ENCODE assay signal across 16 cellular contexts in genomic region chr4:1041936-1042330, GRCh38. TPM values are rescaled to one million over a fixed set of nuclear protein-coding genes. Genes with fewer than 3 reads are reported as not detected.
DNase-seq lines count a peak whose midpoint lies in the region; ATAC-seq, FAIRE-seq and TF ChIP-seq lines count a peak whose summit lies in the region.
"Had no signal": no experiment of that assay in that cellular context is flagged by ENCODE, and none has a peak within 500 bp of the region (broad histone marks: within the 10 kb centered on the region; RNA-seq: fewer than 3 reads in every experiment).

No MANE protein-coding gene starts in this region.

- no peaks in the 10 kb centered on the region for H3K9me3 Mint-ChIP-seq in nephron progenitor cell
- H3K9me3 Mint-ChIP-seq: activated CD4-positive, alpha-beta T cell treated with anti-CD3 and anti-CD28 coated beads, Interleukin-2, amount 10 ng/mL, durations not matched to agents 7 days and 5 days; activated T-cell treated with anti-CD3 and anti-CD28 coated beads, Interleukin-2, amount 50 U/mL, for 24 hours had no signal

- no peaks in the 10 kb centered on the region for H3K36me3 ChIP-seq in HUES48 (ENCODE audit: control insufficient read depth, insufficient read depth, low read length)
- H3K36me3 ChIP-seq in endothelial cell of umbilical vein (ENCODE audit: control insufficient read depth in 2 of 2, extremely low read depth in 1 of 2, insufficient read depth in 2 of 2, low read length in 2 of 2): no peaks in the 10 kb centered on the region
- H3K36me3 ChIP-seq: colonic mucosa, SJSA1 had no signal

- DNase-seq in A549 (ENCODE audit: low read depth in 1 of 2, low spot score in 1 of 2): no peak
- no peak for DNase-seq in endothelial cell of umbilical vein (ENCODE audit: low read depth, low spot score)
- DNase-seq in nephron progenitor cell: peak; percentile 9
- no peak for DNase-seq in RCC 7860 (ENCODE audit: low spot score)
- no peak for DNase-seq in OCI-M1 (lab: John Stamatoyannopoulos, UW)
- DNase-seq in stimulated activated CD4-positive, alpha-beta T cell treated with anti-CD3 and anti-CD28 coated beads, Interleukin-2, amount 100 ng/mL, for 48 hours: no peak
- no peak for DNase-seq in GM13976 (ENCODE audit: low spot score)
- DNase-seq: activated CD4-positive, alpha-beta T cell treated with anti-CD3 and anti-CD28 coated beads, Interleukin-2, amount 10 ng/mL, durations not matched to agents 7 days and 5 days; activated T-cell treated with anti-CD3 and anti-CD28 coated beads, Interleukin-2, amount 50 U/mL, for 24 hours; colonic mucosa; DMS 273 treated with DMSO at 0.1 percent for 48 hours; NCI-H82; stimulated activated CD4-positive, alpha-beta T cell treated with anti-CD3 and anti-CD28 coated beads, Interleukin-1b, Interleukin-23, amount 100 ng/mL, for 48 hours; testis had no signal

- H3K4me1 ChIP-seq in A549: peaks cover 60% of the 10 kb centered on the region
- peaks cover 5% of the 10 kb centered on the region; the same call in 1 of the 2 replicates for H3K4me1 ChIP-seq in HUES48 (ENCODE audit: control insufficient read depth, insufficient read depth, low read length)
- H3K4me1 ChIP-seq in endothelial cell of umbilical vein (ENCODE audit: control insufficient read depth, extremely low read depth, insufficient read depth, low read length): peaks cover 20% of the 10 kb centered on the region

- peak overlapping the region; percentile 66 for H3K4me3 Mint-ChIP-seq in nephron progenitor cell
- H3K4me3 Mint-ChIP-seq: activated CD4-positive, alpha-beta T cell treated with anti-CD3 and anti-CD28 coated beads, Interleukin-2, amount 10 ng/mL, durations not matched to agents 7 days and 5 days; activated T-cell treated with anti-CD3 and anti-CD28 coated beads, Interleukin-2, amount 50 U/mL, for 24 hours had no signal

- FAIRE-seq in A549 (lab: Jason Lieb, UNC): no peak
- FAIRE-seq in endothelial cell of umbilical vein (lab: Jason Lieb, UNC): no peak
- no peak for FAIRE-seq in RCC 7860 (lab: Jason Lieb, UNC)

- CTCF ChIA-PET in A549 (lab: Yijun Ruan, JAX) (interaction anchor here (1.0 kb wide), 1 partner anchor 20 kb away, joined by 3 read pairs; no protein-coding TSS in a partner anchor), endothelial cell of umbilical vein (lab: Charles Lee) (no interaction called here)

- H2AFZ ChIP-seq in endothelial cell of umbilical vein (ENCODE audit: low read depth, low read length): peak overlapping the region; percentile 81

- in situ Hi-C loops in GM13976 (cut with MboI; ENCODE audit: low sequenced_read_pairs, unreplicated experiment): no loop called here

- H3K9me3 ChIP-seq in A549 (no peaks in the 10 kb centered on the region), HUES48 (ENCODE audit: control insufficient read depth, insufficient read depth, low read length) (no peaks in the 10 kb centered on the region), endothelial cell of umbilical vein (replicated peaks; ENCODE audit: control insufficient read depth, insufficient read depth, low read length) (no peaks in the 10 kb centered on the region)
- H3K9me3 ChIP-seq: colonic mucosa, SJSA1, testis had no signal

- H4K20me1 ChIP-seq in endothelial cell of umbilical vein (replicated peaks; ENCODE audit: control insufficient read depth, extremely low read depth, insufficient read depth, low read length): no peaks in the 10 kb centered on the region

- TF ChIP-seq CTCF in A549 (IDR thresholded peaks at IDR 0.05): no peak
- TF ChIP-seq CTCF in endothelial cell of umbilical vein (IDR thresholded peaks at IDR 0.05; ENCODE audit: extremely low read depth in 1 of 2, insufficient read depth in 1 of 2, low read depth in 1 of 2, low read length in 2 of 2): no peak
- TF ChIP-seq CTCF in nephron progenitor cell (IDR thresholded peaks at IDR 0.05): no peak
- TF ChIP-seq CTCF in GM13976 (IDR thresholded peaks at IDR 0.05; ENCODE audit: borderline replicate concordance, control extremely low read depth, extremely low read depth, insufficient read depth, missing control alignments): no peak

- H3K36me3 Mint-ChIP-seq in nephron progenitor cell (ENCODE audit: low read depth): no peaks in the 10 kb centered on the region

- H3K4me2 ChIP-seq in A549: peak overlapping the region; percentile 68
- peak overlapping the region; percentile 9 for H3K4me2 ChIP-seq in endothelial cell of umbilical vein (ENCODE audit: insufficient read depth, low read length)

- H3K27me3 Mint-ChIP-seq in nephron progenitor cell (ENCODE audit: low read depth, poor library complexity): peaks cover 27% of the 10 kb centered on the region

- H3K4me1 Mint-ChIP-seq in nephron progenitor cell: peaks cover 69% of the 10 kb centered on the region
- H3K4me1 Mint-ChIP-seq: activated CD4-positive, alpha-beta T cell treated with anti-CD3 and anti-CD28 coated beads, Interleukin-2, amount 10 ng/mL, durations not matched to agents 7 days and 5 days had no signal

- TF ChIP-seq EP300 in A549 (IDR thresholded peaks at IDR 0.05): no peak

- H3K27ac Mint-ChIP-seq in nephron progenitor cell: peak overlapping the region; percentile 96
- H3K27ac Mint-ChIP-seq: activated CD4-positive, alpha-beta T cell treated with anti-CD3 and anti-CD28 coated beads, Interleukin-2, amount 10 ng/mL, durations not matched to agents 7 days and 5 days; activated T-cell treated with anti-CD3 and anti-CD28 coated beads, Interleukin-2, amount 50 U/mL, for 24 hours had no signal

- H3K79me2 ChIP-seq in endothelial cell of umbilical vein (ENCODE audit: control insufficient read depth, insufficient read depth, low read length): no peaks in the 10 kb centered on the region

- no peaks in the 10 kb centered on the region for H3K9me1 ChIP-seq in endothelial cell of umbilical vein (replicated peaks; ENCODE audit: control insufficient read depth, extremely low read depth, insufficient read depth, low read length)

- H3K27ac ChIP-seq in A549: peak overlapping the region; percentile 82 to 99; a peak in 5 of 6 replicates
- peak overlapping the region; percentile 40 for H3K27ac ChIP-seq in HUES48 (ENCODE audit: low read depth, low read length)
- no peak overlapping the region for H3K27ac ChIP-seq in endothelial cell of umbilical vein (ENCODE audit: insufficient read depth, low read depth, low read length)
- H3K27ac ChIP-seq: colonic mucosa, SJSA1, testis had no signal

- POLR2A ChIA-PET in A549 (lab: Yijun Ruan, JAX): no interaction called here
- POLR2A ChIA-PET in endothelial cell of umbilical vein (lab: Charles Lee): no interaction called here

- dilution Hi-C loops in endothelial cell of umbilical vein (cut with MboI; ENCODE audit: extremely low pct_ligation_motif_present, low sequenced_read_pairs): no loop called here

- TF ChIP-seq POLR2A in A549 (IDR thresholded peaks at IDR 0.05; ENCODE audit: low read length) (no peak), endothelial cell of umbilical vein (IDR thresholded peaks at IDR 0.05; ENCODE audit: low read depth, low read length) (no peak)

- H3K27me3 ChIP-seq in HUES48 (ENCODE audit: control insufficient read depth, insufficient read depth, low read length) (peaks cover 23% of the 10 kb centered on the region; the same call in 1 of the 2 replicates), endothelial cell of umbilical vein (ENCODE audit: control insufficient read depth in 2 of 2, insufficient read depth in 2 of 2, low read length in 2 of 2) (no peaks in the 10 kb centered on the region)
- H3K27me3 ChIP-seq: SJSA1, testis had no signal

- 34% methylated on average over 8 of the region's 8 CpGs for WGBS in A549 (ENCODE audit: missing lambda C conversion rate)

- TF ChIP-seq RAD21 in A549 (conservative IDR thresholded peaks at IDR 0.05 in 1 of 2, IDR thresholded peaks at IDR 0.05 in 1 of 2): no peak

- intact Hi-C loops in endothelial cell of umbilical vein (cut with micrococcal nuclease): loop anchor here (2.0 kb wide), 1 partner anchor 109 kb away; the partner anchor contains the start of genes GAK and TMEM175

- H3K9ac ChIP-seq in HUES48 (ENCODE audit: low read depth, low read length) (no peak overlapping the region), endothelial cell of umbilical vein (replicated peaks; ENCODE audit: extremely low read depth, insufficient read depth, low read length) (no peak overlapping the region)

- BruUV-seq in endothelial cell of umbilical vein (replicated peaks; lab: Mats Ljungman, UMichigan): no TSS peak

- H3K4me3 ChIP-seq in A549: no peak overlapping the region
- no peak overlapping the region for H3K4me3 ChIP-seq in HUES48 (ENCODE audit: low read depth, low read length)
- H3K4me3 ChIP-seq in endothelial cell of umbilical vein (replicated peaks in 1 of 3; ENCODE audit: insufficient read depth in 1 of 3, low read depth in 1 of 3, low read length in 3 of 3): no peak overlapping the region
- H3K4me3 ChIP-seq: colonic mucosa, SJSA1, testis had no signal

- ATAC-seq in A549: no peak

RNA-seq across cellular contexts. Expression of gene FGFRL1, which starts 30.5 kb away (rescaled TPM):
- polyA plus RNA-seq in A549 (2011; rRNA removed) (4.7 and 8.3 TPM in 2 replicates), A549 (2017; fragmentation: RNase III; extraction: RNeasy Plus Mini Kit Qiagen cat#74134 plus additional on column Dnase treatment) (11.2 to 11.4 TPM (median 11.2 TPM) in 3 replicates), endothelial cell of umbilical vein (74.6 and 88.8 TPM in 2 replicates)
- 26.5 and 32.6 TPM in 2 replicates for polyA plus RNA-seq in A549 (2012; cell fraction: cytosol; rRNA removed)
- polyA plus RNA-seq in A549 (2012; cell fraction: nucleus; rRNA removed): 32.5 and 64.4 TPM in 2 replicates
- polyA minus RNA-seq in A549 (2011; rRNA and poly(A)+ RNA removed): 40.2 and 49.5 TPM in 2 replicates
- total RNA-seq in endothelial cell of umbilical vein: 33.3 and 34.8 TPM in 2 replicates
- 73.5 and 75.3 TPM in 2 replicates for polyA plus RNA-seq in endothelial cell of umbilical vein (2011; cell fraction: cytosol; rRNA removed)
- polyA plus RNA-seq in endothelial cell of umbilical vein (2011; cell fraction: nucleus; rRNA removed): 26.9 and 32.1 TPM in 2 replicates
- polyA plus RNA-seq in endothelial cell of umbilical vein (2012): 35.4 and 45.4 TPM in 2 replicates
- 115 and 131 TPM in 2 replicates for polyA minus RNA-seq in endothelial cell of umbilical vein
- polyA minus RNA-seq in endothelial cell of umbilical vein (2011; cell fraction: cytosol; rRNA and poly(A)+ RNA removed): 17.3 TPM
- polyA minus RNA-seq in endothelial cell of umbilical vein (2011; cell fraction: nucleus; rRNA and poly(A)+ RNA removed): 19.3 and 20.6 TPM in 2 replicates

RNA-seq across cellular contexts. Expression of gene SLC26A1, which starts 48.7 kb away (rescaled TPM):
- polyA plus RNA-seq in A549 (2011; rRNA removed): 0.09 and 0.23 TPM in 2 replicates
- 0.30 and 0.45 TPM in 2 replicates for polyA plus RNA-seq in A549 (2012; cell fraction: cytosol; rRNA removed)
- polyA plus RNA-seq in A549 (2012; cell fraction: nucleus; rRNA removed): 1.3 and 1.7 TPM in 2 replicates
- polyA plus RNA-seq in A549 (2017; fragmentation: RNase III; extraction: RNeasy Plus Mini Kit Qiagen cat#74134 plus additional on column Dnase treatment): 0.30 to 0.61 TPM (median 0.50 TPM) in 3 replicates
- 0.62 and 0.83 TPM in 2 replicates for polyA minus RNA-seq in A549 (2011; rRNA and poly(A)+ RNA removed)
- total RNA-seq in endothelial cell of umbilical vein: 0.32 TPM in 1 of 2 replicates, not detected in the other
- 0.06 and 0.10 TPM in 2 replicates for polyA plus RNA-seq in endothelial cell of umbilical vein
- 0.07 TPM in 1 of 2 replicates, not detected in the other for polyA plus RNA-seq in endothelial cell of umbilical vein (2011; cell fraction: cytosol; rRNA removed)
- polyA plus RNA-seq in endothelial cell of umbilical vein (2011; cell fraction: nucleus; rRNA removed): 0.14 TPM in 1 of 2 replicates, not detected in the other
- 1.00 and 1.9 TPM in 2 replicates for polyA plus RNA-seq in endothelial cell of umbilical vein (2012)
- polyA minus RNA-seq in endothelial cell of umbilical vein: not detected in 2 replicates
- 0.41 TPM for polyA minus RNA-seq in endothelial cell of umbilical vein (2011; cell fraction: cytosol; rRNA and poly(A)+ RNA removed)
- polyA minus RNA-seq in endothelial cell of umbilical vein (2011; cell fraction: nucleus; rRNA and poly(A)+ RNA removed): not detected in 2 replicates
- total RNA-seq: SJSA1 had no signal

RNA-seq across cellular contexts. Expression of gene IDUA, which starts 55.1 kb away (rescaled TPM):
- 3.1 and 4.2 TPM in 2 replicates for polyA plus RNA-seq in A549 (2011; rRNA removed)
- 3.0 and 4.1 TPM in 2 replicates for polyA plus RNA-seq in A549 (2012; cell fraction: cytosol; rRNA removed)
- 65.6 and 96.4 TPM in 2 replicates for polyA plus RNA-seq in A549 (2012; cell fraction: nucleus; rRNA removed)
- 13.9 to 19.4 TPM (median 19.2 TPM) in 3 replicates for polyA plus RNA-seq in A549 (2017; fragmentation: RNase III; extraction: RNeasy Plus Mini Kit Qiagen cat#74134 plus additional on column Dnase treatment)
- 3.0 and 4.0 TPM in 2 replicates for polyA minus RNA-seq in A549 (2011; rRNA and poly(A)+ RNA removed)
- 29.2 and 34.1 TPM in 2 replicates for total RNA-seq in endothelial cell of umbilical vein
- polyA plus RNA-seq in endothelial cell of umbilical vein: 19.1 and 23.6 TPM in 2 replicates
- 3.3 and 4.2 TPM in 2 replicates for polyA plus RNA-seq in endothelial cell of umbilical vein (2011; cell fraction: cytosol; rRNA removed)
- 73.4 and 129 TPM in 2 replicates for polyA plus RNA-seq in endothelial cell of umbilical vein (2011; cell fraction: nucleus; rRNA removed)
- 10.2 and 16.5 TPM in 2 replicates for polyA plus RNA-seq in endothelial cell of umbilical vein (2012)
- polyA minus RNA-seq in endothelial cell of umbilical vein: 9.5 and 14.7 TPM in 2 replicates
- polyA minus RNA-seq in endothelial cell of umbilical vein (2011; cell fraction: cytosol; rRNA and poly(A)+ RNA removed): 1.6 TPM
- polyA minus RNA-seq in endothelial cell of umbilical vein (2011; cell fraction: nucleus; rRNA and poly(A)+ RNA removed): 10.7 and 32.5 TPM in 2 replicates
